In the genomic region with DNA sequence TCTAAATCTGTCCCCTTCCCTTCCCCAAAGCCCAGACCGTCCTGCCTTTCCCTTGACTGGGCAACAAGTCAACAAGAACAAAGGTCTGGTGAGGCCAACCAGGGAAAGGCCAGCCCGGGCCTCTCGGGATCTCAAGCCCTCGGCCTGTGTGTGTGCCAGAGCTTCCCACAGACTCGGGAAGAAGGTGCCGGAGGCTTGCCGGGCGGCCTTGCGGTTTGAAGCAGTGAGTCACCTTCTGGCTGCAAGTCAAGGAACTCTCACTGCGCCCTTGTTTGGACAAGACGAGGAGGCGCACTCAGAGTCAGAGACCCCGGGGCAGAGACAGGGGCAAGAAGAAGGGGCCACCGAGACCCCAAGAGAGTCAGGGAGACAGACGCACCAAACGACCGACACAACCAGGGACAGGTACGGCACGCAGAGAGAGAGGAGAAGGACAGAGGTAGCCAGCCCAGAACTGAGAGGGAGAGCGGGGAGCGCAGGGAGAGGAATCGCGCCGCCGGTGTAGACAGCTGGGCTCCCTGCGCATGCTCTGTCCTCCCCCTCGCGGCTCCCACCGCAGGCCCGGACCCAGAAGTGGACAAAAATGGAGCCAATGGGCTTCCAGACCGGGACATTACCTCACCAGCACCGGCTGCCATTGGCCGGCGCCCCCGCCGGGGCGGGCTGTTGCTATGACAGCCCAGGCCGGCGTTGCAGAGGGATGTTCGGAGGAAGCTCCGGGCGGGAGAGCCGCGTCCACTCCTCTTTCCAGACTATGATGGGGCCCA, we compare ENCODE assay signal across 8 cellular contexts.
A peak's percentile ranks its signal among the peaks of the same experiment; 100 is the strongest.
DNase-seq lines count a peak whose midpoint lies in the region; ATAC-seq and TF ChIP-seq lines count a peak whose summit lies in the region.

No MANE protein-coding gene starts in this region.

- H3K36me3 ChIP-seq in Caco-2 (ENCODE audit: control insufficient read depth, insufficient read depth, low read length), result no peaks in the 10 kb centered on the region
- H3K36me3 ChIP-seq in PC-3 (ENCODE audit: low read depth, low read length), result no peaks in the 10 kb centered on the region

- TF ChIP-seq RAD21 in Ishikawa (IDR thresholded peaks at IDR 0.05; ENCODE audit: low read depth), result no peak

- H3K9ac ChIP-seq in PC-3 (ENCODE audit: low read length), result no peak overlapping the region

- H3K4me3 ChIP-seq in Caco-2 (ENCODE audit: low read depth, low read length) (peak overlapping the region; percentile 39), PC-3 (ENCODE audit: low read length) (peak overlapping the region; percentile 66), epithelial cell of proximal tubule (ENCODE audit: low read depth, low read length) (peak overlapping the region; percentile 53)

- BruUV-seq in Caco-2 (replicated peaks; lab: Mats Ljungman, UMichigan), result no TSS peak
- BruUV-seq in PC-3 (replicated peaks; lab: Mats Ljungman, UMichigan), result TSS peak; percentile 80

- POLR2A ChIA-PET in Caco-2 (lab: Charles Lee), result no interaction called here
- POLR2A ChIA-PET in PC-3 (lab: Charles Lee; ENCODE audit: unreplicated experiment), result no interaction called here

- ATAC-seq in GM21619 (IDR thresholded peaks at IDR 0.05; ENCODE audit: unreplicated experiment) (peak; percentile 95), PC-3 (peak; percentile 87)

- no peaks in the 10 kb centered on the region for H3K79me2 ChIP-seq in PC-3 (ENCODE audit: low read length)

- H3K27me3 ChIP-seq in Caco-2 (replicated peaks; ENCODE audit: control insufficient read depth, insufficient read depth, low read length), result no peaks in the 10 kb centered on the region; the same call in 1 of the 2 replicates
- no peaks in the 10 kb centered on the region for H3K27me3 ChIP-seq in PC-3 (ENCODE audit: low read length)

- peak overlapping the region; percentile 86 for H3K4me2 ChIP-seq in PC-3 (ENCODE audit: low read length)

- intact Hi-C loops in Caco-2 (cut with micrococcal nuclease; ENCODE audit: unreplicated experiment), result no loop called here
- intact Hi-C loops in PC-3 (cut with micrococcal nuclease), result no loop called here

- no peaks in the 10 kb centered on the region for H3K4me1 Mint-ChIP-seq in Caco-2 (ENCODE audit: low read depth, unreplicated experiment)
- peaks cover 17% of the 10 kb centered on the region for H3K4me1 Mint-ChIP-seq in activated T-cell treated with anti-CD3 and anti-CD28 coated beads, Interleukin-2, amount 50 U/mL, for 24 hours (ENCODE audit: low read depth)

- TF ChIP-seq CTCF in Caco-2 (IDR thresholded peaks at IDR 0.05; ENCODE audit: insufficient read depth in 1 of 2, low read depth in 1 of 2, low read length in 1 of 2, severe bottlenecking in 1 of 2, unreplicated experiment in 1 of 2), result no peak
- no peak for TF ChIP-seq CTCF in PC-3 (conservative IDR thresholded peaks at IDR 0.05; ENCODE audit: low read depth, low read length)
- TF ChIP-seq CTCF in epithelial cell of proximal tubule (conservative IDR thresholded peaks at IDR 0.05; ENCODE audit: low read depth, low read length), result no peak

- peak; percentile 12; the same call in 1 of the 2 replicates for TF ChIP-seq EP300 in Ishikawa (IDR thresholded peaks at IDR 0.05; ENCODE audit: borderline replicate concordance)

- no peaks in the 10 kb centered on the region for H3K9me3 Mint-ChIP-seq in Caco-2 (ENCODE audit: unreplicated experiment)
- H3K9me3 Mint-ChIP-seq in activated T-cell treated with anti-CD3 and anti-CD28 coated beads, Interleukin-2, amount 50 U/mL, for 24 hours, result no peaks in the 10 kb centered on the region

- H3K4me1 ChIP-seq in Caco-2 (no peaks in the 10 kb centered on the region), PC-3 (ENCODE audit: insufficient read depth, low read length) (peaks cover 10% of the 10 kb centered on the region)

- no peaks in the 10 kb centered on the region for H4K20me1 ChIP-seq in PC-3 (ENCODE audit: low read length)

- CTCF ChIA-PET in Caco-2 (lab: Charles Lee) (interaction anchor here (0.6 to 1.0 kb wide), 2 partner anchors 22 to 23 kb away, joined by 3 read pairs; no protein-coding TSS in a partner anchor), PC-3 (lab: Charles Lee) (no interaction called here)

- H3K36me3 Mint-ChIP-seq in Caco-2 (ENCODE audit: insufficient read depth, unreplicated experiment), result no peaks in the 10 kb centered on the region
- H3K36me3 Mint-ChIP-seq in activated T-cell treated with anti-CD3 and anti-CD28 coated beads, Interleukin-2, amount 50 U/mL, for 24 hours (ENCODE audit: low read depth), result no peaks in the 10 kb centered on the region

- H3K9me2 ChIP-seq in PC-3 (replicated peaks; ENCODE audit: low read length), result no peaks in the 10 kb centered on the region

- peak overlapping the region; percentile 80 for H3K4me3 Mint-ChIP-seq in Caco-2 (ENCODE audit: unreplicated experiment)
- H3K4me3 Mint-ChIP-seq in activated T-cell treated with anti-CD3 and anti-CD28 coated beads, Interleukin-2, amount 50 U/mL, for 24 hours, result peak overlapping the region; percentile 72

- no peaks in the 10 kb centered on the region for H3F3A ChIP-seq in PC-3 (ENCODE audit: low read length, unreplicated experiment)

- H3K9me3 ChIP-seq in Caco-2 (no peaks in the 10 kb centered on the region), PC-3 (ENCODE audit: low read length) (no peaks in the 10 kb centered on the region)

- peak overlapping the region; percentile 65 for H2AFZ ChIP-seq in PC-3 (ENCODE audit: low read length)

- peak overlapping the region; percentile 39; the same call in 1 of the 2 replicates for H3K27ac ChIP-seq in PC-3 (ENCODE audit: low read length)

- DNase-seq in Caco-2 (peak; percentile 90), PC-3 (peak; percentile 98), epithelial cell of proximal tubule (ENCODE audit: low read depth) (peak; percentile 92), middle frontal gyrus (ENCODE audit: extremely low spot score, low spot score) (peak; percentile 98)
- DNase-seq in activated T-cell treated with anti-CD3 and anti-CD28 coated beads, Interleukin-2, amount 50 U/mL, for 24 hours, result peak; percentile 70
- peak; percentile 10 to 16 for DNase-seq in stimulated activated CD8-positive, alpha-beta memory T cell treated with anti-CD3 and anti-CD28 coated beads, Interleukin-2, amount 100 ng/mL, for 1 hour (ENCODE audit: low read depth in 2 of 2)

- peak overlapping the region; percentile 12 for H3K27ac Mint-ChIP-seq in Caco-2 (ENCODE audit: unreplicated experiment)
- H3K27ac Mint-ChIP-seq in activated T-cell treated with anti-CD3 and anti-CD28 coated beads, Interleukin-2, amount 50 U/mL, for 24 hours, result peak overlapping the region; percentile 35

- peaks cover 2% of the 10 kb centered on the region for H3K27me3 Mint-ChIP-seq in Caco-2 (ENCODE audit: insufficient read depth, unreplicated experiment)
- H3K27me3 Mint-ChIP-seq in activated T-cell treated with anti-CD3 and anti-CD28 coated beads, Interleukin-2, amount 50 U/mL, for 24 hours, result peaks cover 70% of the 10 kb centered on the region

TF ChIP-seq in Ishikawa, 13 proteins besides CTCF, POLR2A, EP300 and RAD21:
- no peak for TF ChIP-seq REST (IDR thresholded peaks at IDR 0.05; ENCODE audit: low read depth)
- TF ChIP-seq TEAD4 (IDR thresholded peaks at IDR 0.05), result 0 out of 2 replicates have a peak, but pooled peaks have one; percentile 14
- TF ChIP-seq EGR1 (IDR thresholded peaks at IDR 0.05), result no peak
- TF ChIP-seq USF1 (IDR thresholded peaks at IDR 0.05), result no peak
- peak; percentile 50; the same call in 1 of the 2 replicates for TF ChIP-seq TCF12 (IDR thresholded peaks at IDR 0.05; ENCODE audit: low read depth)
- TF ChIP-seq, protein P1, sequence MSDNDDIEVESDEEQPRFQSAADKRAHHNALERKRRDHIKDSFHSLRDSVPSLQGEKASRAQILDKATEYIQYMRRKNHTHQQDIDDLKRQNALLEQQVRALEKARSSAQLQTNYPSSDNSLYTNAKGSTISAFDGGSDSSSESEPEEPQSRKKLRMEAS (IDR thresholded peaks at IDR 0.05), result peak; percentile 26; the same call in 1 of the 2 replicates
- no peak for TF ChIP-seq CREB1 (IDR thresholded peaks at IDR 0.05; ENCODE audit: low read depth)
- peak; percentile 95 for TF ChIP-seq NFIC (IDR thresholded peaks at IDR 0.05)
- TF ChIP-seq ZBTB7A (IDR thresholded peaks at IDR 0.05; ENCODE audit: low read depth), result 0 out of 2 replicates have a peak, but pooled peaks have one; percentile 45
- TF ChIP-seq TAF1 (IDR thresholded peaks at IDR 0.05; ENCODE audit: low read depth), result peak; percentile 35; the same call in 1 of the 2 replicates

Comparison
In these comparisons a context has a peak if more than half of its experiments do, and no peak if none do; other contexts are left out.
1. Peak in every context shown above with its lines: DNase-seq, ATAC-seq, H3K4me3 ChIP-seq and H3K27ac ChIP-seq.
2. DNase-seq: peak in every context shown above with its lines; median percentile 98 in PC-3; 98 in middle frontal gyrus; 92 in epithelial cell of proximal tubule; 90 in Caco-2; 70 in activated T-cell treated with anti-CD3 and anti-CD28 coated beads, Interleukin-2, amount 50 U/mL, for 24 hours; 13 in stimulated activated CD8-positive, alpha-beta memory T cell treated with anti-CD3 and anti-CD28 coated beads, Interleukin-2, amount 100 ng/mL, for 1 hour.